Comparison of ENCODE assay signal across 29 cellular contexts in genomic region chr1:156670791-156671190, GRCh38. TPM values are rescaled to one million over a fixed set of nuclear protein-coding genes. Genes with fewer than 3 reads are reported as not detected.
DNase-seq lines count a peak whose midpoint lies in the region; ATAC-seq and TF ChIP-seq lines count a peak whose summit lies in the region.
"Had no signal": no experiment of that assay in that cellular context is flagged by ENCODE, and none has a peak within 500 bp of the region (broad histone marks: within the 10 kb centered on the region; RNA-seq: fewer than 3 reads in every experiment).

No MANE protein-coding gene starts in this region.

- peak; percentile 49 for DNase-seq in Right ventricle myocardium inferior (ENCODE audit: missing footprints)
- no peak for DNase-seq in Right ventricle myocardium superior
- DNase-seq in glutamatergic neuron, result no peak
- DNase-seq in neural progenitor cell (ENCODE audit: low spot score), result no peak
- no peak for DNase-seq in effector memory CD8-positive, alpha-beta T cell
- DNase-seq: 8988T; activated B cell treated with CpG ODN at 0.5 μM for 24 hours; activated CD4-positive, alpha-beta memory T cell treated with anti-CD3 and anti-CD28 coated beads for 36 hours; activated naive CD4-positive, alpha-beta T cell treated with Interleukin-2 at 50 U/mL for 16 hours; activated T-cell treated with anti-CD3 and anti-CD28 coated beads, Interleukin-2, amount 50 U/mL, for 1 hour; amygdala; cerebellar nuclear complex; esophagus squamous epithelium; HCEC 1CT; NCI-H1092; NCI-H2029 treated with DMSO at 0.1 percent for 48 hours; RPMI8226; small intestine; stimulated activated CD4-positive, alpha-beta T cell treated with anti-CD3 and anti-CD28 coated beads, Interleukin-2, amount 100 ng/mL, for 48 hours; T-helper 9 cell had no signal

- no peak for ATAC-seq in Right ventricle myocardium inferior
- no peak for ATAC-seq in Right ventricle myocardium superior (ENCODE audit: poor library complexity)
- ATAC-seq in effector memory CD8-positive, alpha-beta T cell (replicated peaks), result no peak
- no peak for ATAC-seq in HG02610 (IDR thresholded peaks at IDR 0.05; ENCODE audit: unreplicated experiment)
- no peak for ATAC-seq in GM21381 (IDR thresholded peaks at IDR 0.05; ENCODE audit: unreplicated experiment)
- ATAC-seq in HG02970 (IDR thresholded peaks at IDR 0.05; ENCODE audit: low FRiP score, unreplicated experiment), result no peak
- ATAC-seq: pancreas had no signal

- H3K4me1 Mint-ChIP-seq in glutamatergic neuron (ENCODE audit: low read depth, unreplicated experiment) (peaks cover 54% of the 10 kb centered on the region), neural progenitor cell (peaks cover 89% of the 10 kb centered on the region)
- peaks cover 1 to 6% of the 10 kb centered on the region in 2 donors for H3K4me1 Mint-ChIP-seq in effector memory CD8-positive, alpha-beta T cell (ENCODE audit: low read depth in 2 of 2)

- no peak overlapping the region for H3K27ac ChIP-seq in neural progenitor cell
- H3K27ac ChIP-seq: pancreas had no signal

- no peak overlapping the region for H2AFZ ChIP-seq in neural progenitor cell (replicated peaks)

- H3K4me2 ChIP-seq in neural progenitor cell, result no peak overlapping the region

- peaks cover 18% of the 10 kb centered on the region for H3K36me3 ChIP-seq in neural progenitor cell
- H3K36me3 ChIP-seq: pancreas had no signal

- H3K9me3 ChIP-seq in neural progenitor cell (ENCODE audit: low read depth), result no peaks in the 10 kb centered on the region
- H3K9me3 ChIP-seq: esophagus squamous epithelium, pancreas, tibial nerve had no signal

- H3K27me3 ChIP-seq in neural progenitor cell, result no peaks in the 10 kb centered on the region
- H3K27me3 ChIP-seq: pancreas, tibial nerve had no signal

- peaks cover 16% of the 10 kb centered on the region for H3K36me3 Mint-ChIP-seq in glutamatergic neuron (ENCODE audit: unreplicated experiment)
- H3K36me3 Mint-ChIP-seq in neural progenitor cell, result peaks cover 29% of the 10 kb centered on the region
- H3K36me3 Mint-ChIP-seq in effector memory CD8-positive, alpha-beta T cell (ENCODE audit: insufficient read depth), result peaks cover 4% of the 10 kb centered on the region
- H3K36me3 Mint-ChIP-seq: activated CD4-positive, alpha-beta memory T cell treated with anti-CD3 and anti-CD28 coated beads for 36 hours had no signal

- TF ChIP-seq CTCF in glutamatergic neuron (IDR thresholded peaks at IDR 0.05; ENCODE audit: partially characterized antibody, unreplicated experiment) (no peak), neural progenitor cell (IDR thresholded peaks at IDR 0.05) (no peak)

- H3K4me3 Mint-ChIP-seq in glutamatergic neuron (ENCODE audit: unreplicated experiment) (peak overlapping the region; percentile 87), neural progenitor cell (peak overlapping the region; percentile 46)
- H3K4me3 Mint-ChIP-seq in effector memory CD8-positive, alpha-beta T cell, result no peak overlapping the region
- H3K4me3 Mint-ChIP-seq: activated B cell treated with CpG ODN at 0.5 μM for 24 hours; activated CD4-positive, alpha-beta memory T cell treated with anti-CD3 and anti-CD28 coated beads for 36 hours; B cell; stimulated activated naive CD8-positive, alpha-beta T cell treated with anti-CD3 and anti-CD28 coated beads, Interleukin-15, Interleukin-2, amounts not matched to agents 100 ng/mL and 50 ng/mL, for 24 hours had no signal

- H3K79me2 ChIP-seq in neural progenitor cell (ENCODE audit: low read depth), result peaks cover 46% of the 10 kb centered on the region

- H3K27me3 Mint-ChIP-seq in glutamatergic neuron (ENCODE audit: unreplicated experiment) (peaks cover 41% of the 10 kb centered on the region), neural progenitor cell (ENCODE audit: insufficient read depth, low read depth) (peaks cover 37% of the 10 kb centered on the region)
- peaks cover 45 to 61% of the 10 kb centered on the region in 2 donors for H3K27me3 Mint-ChIP-seq in effector memory CD8-positive, alpha-beta T cell

- no peak overlapping the region for H3K4me3 ChIP-seq in neural progenitor cell
- H3K4me3 ChIP-seq: esophagus squamous epithelium, pancreas, tibial nerve had no signal

- peaks cover 82% of the 10 kb centered on the region for H4K20me1 ChIP-seq in neural progenitor cell (ENCODE audit: low read depth)

- intact Hi-C loops in Right ventricle myocardium inferior (cut with DNase I) (no loop called here), Right ventricle myocardium superior (cut with DNase I) (no loop called here)

- peaks cover 93% of the 10 kb centered on the region for H3F3A ChIP-seq in neural progenitor cell (ENCODE audit: low read depth)

- peaks cover 34% of the 10 kb centered on the region for H3K9me3 Mint-ChIP-seq in glutamatergic neuron (ENCODE audit: unreplicated experiment)
- H3K9me3 Mint-ChIP-seq in neural progenitor cell, result peaks cover 4% of the 10 kb centered on the region
- H3K9me3 Mint-ChIP-seq in effector memory CD8-positive, alpha-beta T cell, result no peaks in the 10 kb centered on the region
- H3K9me3 Mint-ChIP-seq: activated B cell treated with CpG ODN at 0.5 μM for 24 hours; activated CD4-positive, alpha-beta memory T cell treated with anti-CD3 and anti-CD28 coated beads for 36 hours; stimulated activated naive CD8-positive, alpha-beta T cell treated with anti-CD3 and anti-CD28 coated beads, Interleukin-15, Interleukin-2, amounts not matched to agents 100 ng/mL and 50 ng/mL, for 24 hours had no signal

- H3K27ac Mint-ChIP-seq in glutamatergic neuron (ENCODE audit: unreplicated experiment) (peak overlapping the region; percentile 17), neural progenitor cell (peak overlapping the region; percentile 74)
- peak overlapping the region in 1 of 2 donors; percentile 2 for H3K27ac Mint-ChIP-seq in effector memory CD8-positive, alpha-beta T cell
- H3K27ac Mint-ChIP-seq: activated B cell treated with CpG ODN at 0.5 μM for 24 hours; activated CD4-positive, alpha-beta memory T cell treated with anti-CD3 and anti-CD28 coated beads for 36 hours; B cell; stimulated activated naive CD8-positive, alpha-beta T cell treated with anti-CD3 and anti-CD28 coated beads, Interleukin-15, Interleukin-2, amounts not matched to agents 100 ng/mL and 50 ng/mL, for 24 hours had no signal

- no peak overlapping the region for H3K9ac ChIP-seq in neural progenitor cell

- H3K4me1 ChIP-seq in neural progenitor cell, result peaks cover 71% of the 10 kb centered on the region
- H3K4me1 ChIP-seq: pancreas had no signal

RNA-seq across cellular contexts. Expression of gene NES, which starts 6.4 kb away (rescaled TPM):
- total RNA-seq in Right ventricle myocardium inferior, result 131 TPM
- 103 TPM for total RNA-seq in Right ventricle myocardium superior
- 375 TPM for total RNA-seq in glutamatergic neuron (ENCODE audit: unreplicated experiment)
- total RNA-seq in neural progenitor cell (ENCODE audit: low replicate concordance), result 83.8 and 219 TPM in 2 replicates
- total RNA-seq: activated B cell treated with CpG ODN at 0.5 μM for 24 hours had no signal

RNA-seq across cellular contexts. Expression of gene BCAN, which starts 28.9 kb away (rescaled TPM):
- 0.35 TPM for total RNA-seq in Right ventricle myocardium inferior
- 0.46 TPM for total RNA-seq in Right ventricle myocardium superior
- 10.3 TPM for total RNA-seq in glutamatergic neuron (ENCODE audit: unreplicated experiment)
- total RNA-seq in neural progenitor cell (ENCODE audit: low replicate concordance), result 0.46 TPM in 1 of 2 replicates, not detected in the other
- total RNA-seq: activated CD4-positive, alpha-beta memory T cell treated with anti-CD3 and anti-CD28 coated beads for 36 hours; B cell; esophagus squamous epithelium; liver; tibial nerve had no signal

RNA-seq across cellular contexts. Expression of gene CRABP2, which starts 34.6 kb away (rescaled TPM):
- total RNA-seq in Right ventricle myocardium inferior, result not detected
- total RNA-seq in Right ventricle myocardium superior, result 0.59 TPM
- total RNA-seq in glutamatergic neuron (ENCODE audit: unreplicated experiment), result 2.4 TPM
- 110 and 156 TPM in 2 replicates for total RNA-seq in neural progenitor cell (ENCODE audit: low replicate concordance)

RNA-seq across cellular contexts. Expression of gene HAPLN2, which starts 51.6 kb away (rescaled TPM):
- 1.4 TPM for total RNA-seq in Right ventricle myocardium inferior
- 1.6 TPM for total RNA-seq in Right ventricle myocardium superior
- total RNA-seq in glutamatergic neuron (ENCODE audit: unreplicated experiment), result 0.71 TPM
- 0.65 TPM in 1 of 2 replicates, not detected in the other for total RNA-seq in neural progenitor cell (ENCODE audit: low replicate concordance)
- total RNA-seq: activated B cell treated with CpG ODN at 0.5 μM for 24 hours, B cell, NCI-H460, pancreas had no signal

RNA-seq across cellular contexts. Expression of gene METTL25B, which starts 57.5 kb away (rescaled TPM):
- total RNA-seq in Right ventricle myocardium inferior, result 16.6 TPM
- total RNA-seq in Right ventricle myocardium superior, result 14.4 TPM
- total RNA-seq in glutamatergic neuron (ENCODE audit: unreplicated experiment), result 27.1 TPM
- 21.4 and 26.5 TPM in 2 replicates for total RNA-seq in neural progenitor cell (ENCODE audit: low replicate concordance)

Comparison
In these comparisons a context has a peak if more than half of its experiments do, and no peak if none do; other contexts are left out.
1. H3K4me3 Mint-ChIP-seq: peak in glutamatergic neuron (single experiment) and neural progenitor cell (single experiment); none in effector memory CD8-positive, alpha-beta T cell (0 of 2).
2. RNA of gene CRABP2, which starts 34.6 kb away (total RNA-seq): 110 to 156 TPM in neural progenitor cell; 2.4 TPM in glutamatergic neuron (single experiment), 0.59 TPM in Right ventricle myocardium superior (single experiment) and not detected in Right ventricle myocardium inferior (single experiment); every median in the first group is over 10 times any median in the second.